In genomic region chr19:12783226-12783848, GRCh38 we compare ENCODE assay signal across 9 cellular contexts. TPM values are rescaled to one million over a fixed set of nuclear protein-coding genes. Genes with fewer than 3 reads are reported as not detected.
A peak's percentile ranks its signal among the peaks of the same experiment; 100 is the strongest.
DNase-seq lines count a peak whose midpoint lies in the region; ATAC-seq and TF ChIP-seq lines count a peak whose summit lies in the region.
"Had no signal": no experiment of that assay in that cellular context is flagged by ENCODE, and none has a peak within 500 bp of the region (broad histone marks: within the 10 kb centered on the region; RNA-seq: fewer than 3 reads in every experiment).

No MANE protein-coding gene starts in this region.

- peak overlapping the region in 1 of 2 experiments; percentile 2 for H3K23ac ChIP-seq in mesenchymal stem cell (ENCODE audit: low read length in 2 of 2)

- peak overlapping the region; percentile 63 for H3K9ac ChIP-seq in HUES6 (ENCODE audit: low read length)
- peak overlapping the region; percentile 86 for H3K9ac ChIP-seq in mesenchymal stem cell (ENCODE audit: low read length)

- peak overlapping the region; percentile 91 for H3K4me2 ChIP-seq in mesenchymal stem cell (ENCODE audit: low read length, poor library complexity, severe bottlenecking)

- in situ Hi-C loops in astrocyte of the cerebellum (cut with HindIII; ENCODE audit: low sequenced_read_pairs) = no loop called here

- H4K91ac ChIP-seq in mesenchymal stem cell (ENCODE audit: low read length) = peak overlapping the region; percentile 99

- peaks cover 51% of the 10 kb centered on the region for H3K4me1 ChIP-seq in A673 (ENCODE audit: insufficient read depth, low read length, poor library complexity, severe bottlenecking)
- H3K4me1 ChIP-seq in HUES6 (ENCODE audit: control insufficient read depth, insufficient read depth, low read length) = peaks cover 39% of the 10 kb centered on the region
- H3K4me1 ChIP-seq in mesenchymal stem cell (ENCODE audit: control insufficient read depth, insufficient read depth, low read depth, low read length) = peaks cover 48% of the 10 kb centered on the region
- H3K4me1 ChIP-seq in testis = peaks cover 66% of the 10 kb centered on the region

- TF ChIP-seq CTCF in A673 (conservative IDR thresholded peaks at IDR 0.05; ENCODE audit: low read depth, low read length) = no peak
- TF ChIP-seq CTCF in astrocyte of the cerebellum (IDR thresholded peaks at IDR 0.05; ENCODE audit: low read depth, low read length, missing control alignments) = no peak
- no peak for TF ChIP-seq CTCF in testis (IDR thresholded peaks at IDR 0.05)

- no peaks in the 10 kb centered on the region for H3K27me3 ChIP-seq in A673 (replicated peaks; ENCODE audit: insufficient read depth, low read depth, low read length, poor library complexity)
- no peaks in the 10 kb centered on the region for H3K27me3 ChIP-seq in HUES6 (ENCODE audit: control insufficient read depth, insufficient read depth, low read length)
- no peaks in the 10 kb centered on the region for H3K27me3 ChIP-seq in mesenchymal stem cell (ENCODE audit: control insufficient read depth in 1 of 2, insufficient read depth in 1 of 2, low read length in 2 of 2)
- no peaks in the 10 kb centered on the region for H3K27me3 ChIP-seq in testis

- no peaks in the 10 kb centered on the region for H3K36me3 ChIP-seq in A673 (ENCODE audit: insufficient read depth, low read length, poor library complexity, severe bottlenecking)
- H3K36me3 ChIP-seq in HUES6 (ENCODE audit: control insufficient read depth, insufficient read depth, low read length) = no peaks in the 10 kb centered on the region
- no peaks in the 10 kb centered on the region for H3K36me3 ChIP-seq in mesenchymal stem cell (ENCODE audit: control insufficient read depth in 1 of 2, insufficient read depth in 2 of 2, low read depth in 1 of 2, low read length in 2 of 2)
- no peaks in the 10 kb centered on the region for H3K36me3 ChIP-seq in testis (ENCODE audit: low read depth, missing control alignments)

- H2AFZ ChIP-seq in mesenchymal stem cell (ENCODE audit: low read depth, low read length) = no peak overlapping the region

- CTCF ChIA-PET in A673 (lab: Charles Lee) = interaction anchor here (0.5 to 1.0 kb wide), 2 partner anchors 17 to 63 kb away, joined by 3 to 5 read pairs; no protein-coding TSS in a partner anchor

- peaks cover 1% of the 10 kb centered on the region for H3K79me1 ChIP-seq in mesenchymal stem cell (replicated peaks; ENCODE audit: low read length, poor library complexity, severe bottlenecking)

- WGBS in mesenchymal stem cell = 11% methylated on average over 20 of the region's 22 CpGs
- 4 to 11% methylated on average over 3 to 22 of the region's 22 CpGs for WGBS in testis, 2 donors

- H3K9me3 ChIP-seq in A673 (ENCODE audit: low read depth, low read length, poor library complexity, severe bottlenecking) (no peaks in the 10 kb centered on the region), HUES6 (ENCODE audit: control insufficient read depth, insufficient read depth, low read depth, low read length) (no peaks in the 10 kb centered on the region), mesenchymal stem cell (ENCODE audit: control insufficient read depth, low read length) (no peaks in the 10 kb centered on the region), testis (no peaks in the 10 kb centered on the region)

- intact Hi-C loops in A673 (cut with micrococcal nuclease; ENCODE audit: unreplicated experiment) (no loop called here), testis (cut with DNase I; ENCODE audit: low total_unique reads) (no loop called here)

- POLR2A ChIA-PET in A673 (lab: Charles Lee; ENCODE audit: low non-redundant PET) = no interaction called here

- H2BK5ac ChIP-seq in mesenchymal stem cell (ENCODE audit: low read depth, low read length, poor library complexity, severe bottlenecking) = no peak overlapping the region

- peak overlapping the region; percentile 83 for H2BK120ac ChIP-seq in mesenchymal stem cell (ENCODE audit: low read depth, low read length)

- DNase-seq in A673 (ENCODE audit: low spot score) = no peak
- DNase-seq in astrocyte of the cerebellum (ENCODE audit: low read depth) = no peak
- DNase-seq in mesenchymal stem cell = peak; percentile 39
- no peak for DNase-seq in testis
- DNase-seq in cortex of kidney (lab: John Stamatoyannopoulos, UW) = no peak
- DNase-seq in cerebellum (ENCODE audit: low spot score) = no peak

- H3K14ac ChIP-seq in mesenchymal stem cell (ENCODE audit: low read length in 2 of 2) = peak overlapping the region in 1 of 2 experiments; percentile 51

- peak overlapping the region; percentile 60 to 100 for H2BK12ac ChIP-seq in mesenchymal stem cell (ENCODE audit: low read length in 2 of 2)

- H3K18ac ChIP-seq in mesenchymal stem cell (ENCODE audit: low read depth in 1 of 2, low read length in 2 of 2) = peak overlapping the region; percentile 95 to 98

- H3K4me3 ChIP-seq in A673 (ENCODE audit: low read depth, low read length, poor library complexity, severe bottlenecking) = peak overlapping the region; percentile 57
- peak overlapping the region; percentile 64 for H3K4me3 ChIP-seq in HUES6 (ENCODE audit: low read depth, low read length)
- H3K4me3 ChIP-seq in astrocyte of the cerebellum (ENCODE audit: low read depth, low read length) = peak overlapping the region; percentile 33
- H3K4me3 ChIP-seq in mesenchymal stem cell (ENCODE audit: insufficient read depth in 1 of 2, low read depth in 1 of 2, low read length in 2 of 2) = peak overlapping the region; percentile 57 to 74
- peak overlapping the region; percentile 7 to 70 for H3K4me3 ChIP-seq in testis

- peak overlapping the region; percentile 73 for H2BK15ac ChIP-seq in mesenchymal stem cell (ENCODE audit: low read depth, poor library complexity, severe bottlenecking)

- H3K4ac ChIP-seq in mesenchymal stem cell (ENCODE audit: low read depth in 1 of 2, low read length in 2 of 2) = peak overlapping the region; percentile 95 to 98

- H4K8ac ChIP-seq in mesenchymal stem cell (ENCODE audit: low read length) = peak overlapping the region; percentile 98

- no peak for ATAC-seq in HG02588 (IDR thresholded peaks at IDR 0.05; ENCODE audit: unreplicated experiment)

- H3K27ac ChIP-seq in A673 (ENCODE audit: low read depth, low read length, poor library complexity, severe bottlenecking) = peak overlapping the region; percentile 96
- H3K27ac ChIP-seq in HUES6 (ENCODE audit: low read depth, low read length) = peak overlapping the region; percentile 79; the same call in 1 of the 2 replicates
- peak overlapping the region; percentile 35 for H3K27ac ChIP-seq in mesenchymal stem cell (ENCODE audit: low read length, poor library complexity, severe bottlenecking)
- peak overlapping the region; percentile 82 to 98 for H3K27ac ChIP-seq in testis

- no peak for TF ChIP-seq POLR2A in testis (IDR thresholded peaks at IDR 0.05)

- H2AK5ac ChIP-seq in mesenchymal stem cell (ENCODE audit: low read length, severe bottlenecking) = peak overlapping the region; percentile 57

- BruUV-seq in A673 (replicated peaks; lab: Mats Ljungman, UMichigan) = no TSS peak

RNA-seq across cellular contexts. Expression of gene JUNB, which starts 7.9 kb away (rescaled TPM):
- total RNA-seq in A673 (2021) = 27.7 and 28.6 TPM in 2 replicates
- 273 TPM for polyA plus RNA-seq in mesenchymal stem cell (2013, experiment 1 of 2)
- 264 TPM for polyA plus RNA-seq in mesenchymal stem cell (2013, experiment 2 of 2)
- 100 to 1,000 TPM in 1 of 2 donors, 10 to 100 TPM in 1; 75.9 to 143 TPM for total RNA-seq in testis
- polyA plus RNA-seq in testis (ENCODE audit: insufficient read depth, low read depth, low replicate concordance) = 54.5 TPM
- 9.0 TPM for total RNA-seq in cerebellum

RNA-seq across cellular contexts. Expression of gene HOOK2, which starts 8.0 kb away (rescaled TPM):
- total RNA-seq in A673 (2021) (25.8 and 34.1 TPM in 2 replicates), testis (10 to 100 TPM; 54.4 to 63.4 TPM), cerebellum (21.7 TPM)
- polyA plus RNA-seq in mesenchymal stem cell (2013, experiment 1 of 2) = 10.8 TPM
- 10.4 TPM for polyA plus RNA-seq in mesenchymal stem cell (2013, experiment 2 of 2)
- 30.0 TPM for polyA plus RNA-seq in testis (ENCODE audit: insufficient read depth, low read depth, low replicate concordance)

RNA-seq across cellular contexts. Expression of gene PRDX2, which starts 18.3 kb away (rescaled TPM):
- total RNA-seq in A673 (2021) = 406 and 429 TPM in 2 replicates
- polyA plus RNA-seq in mesenchymal stem cell (2013, experiment 1 of 2) = 139 TPM
- polyA plus RNA-seq in mesenchymal stem cell (2013, experiment 2 of 2) = 142 TPM
- 100 to 1,000 TPM in 1 of 2 donors, 10 to 100 TPM in 1; 72.1 to 117 TPM for total RNA-seq in testis
- 87.1 TPM for polyA plus RNA-seq in testis (ENCODE audit: insufficient read depth, low read depth, low replicate concordance)
- 150 TPM for total RNA-seq in cerebellum

RNA-seq across cellular contexts. Expression of gene THSD8, which starts 18.5 kb away (rescaled TPM):
- 45.2 and 53.4 TPM in 2 replicates for total RNA-seq in A673 (2021)
- 4.3 TPM for polyA plus RNA-seq in mesenchymal stem cell (2013, experiment 1 of 2)
- 4.1 TPM for polyA plus RNA-seq in mesenchymal stem cell (2013, experiment 2 of 2)
- 10 to 100 TPM in 1 of 2 donors, 1 to 10 TPM in 1; 3.0 to 14.0 TPM for total RNA-seq in testis
- 27.9 TPM for polyA plus RNA-seq in testis (ENCODE audit: insufficient read depth, low read depth, low replicate concordance)
- total RNA-seq in cerebellum = not detected
- total RNA-seq: glomerular endothelial cell had no signal

RNA-seq across cellular contexts. Expression of gene RNASEH2A, which starts 23.0 kb away (rescaled TPM):
- total RNA-seq in A673 (2021) (97.7 and 99.7 TPM in 2 replicates), testis (10 to 100 TPM; 15.7 to 18.6 TPM), cerebellum (13.6 TPM)
- 2.8 TPM for polyA plus RNA-seq in mesenchymal stem cell (2013, experiment 1 of 2)
- polyA plus RNA-seq in mesenchymal stem cell (2013, experiment 2 of 2) = 2.9 TPM
- 14.1 TPM for polyA plus RNA-seq in testis (ENCODE audit: insufficient read depth, low read depth, low replicate concordance)

Comparison
In these comparisons a context has a peak if more than half of its experiments do, and no peak if none do; other contexts are left out.
1. H3K27ac ChIP-seq: peak in every context shown above with its lines; median percentile 96 in A673; 90 in testis; 79 in HUES6; 35 in mesenchymal stem cell.